Comparison of ENCODE assay signal across 9 cellular contexts in genomic region chr10:11874568-11875182, GRCh38. TPM values are rescaled to one million over a fixed set of nuclear protein-coding genes. Genes with fewer than 3 reads are reported as not detected.
DNase-seq lines count a peak whose midpoint lies in the region; ATAC-seq and TF ChIP-seq lines count a peak whose summit lies in the region.
"Had no signal": no experiment of that assay in that cellular context is flagged by ENCODE, and none has a peak within 500 bp of the region (broad histone marks: within the 10 kb centered on the region; RNA-seq: fewer than 3 reads in every experiment).

No MANE protein-coding gene starts in this region.

- H3K27ac Mint-ChIP-seq in activated CD8-positive, alpha-beta memory T cell treated with anti-CD3 and anti-CD28 coated beads, Interleukin-2, amount 10 ng/mL, durations not matched to agents 7 days and 5 days, result no peak overlapping the region

- peak; percentile 42 for ATAC-seq in activated CD8-positive, alpha-beta memory T cell treated with anti-CD3 and anti-CD28 coated beads, Interleukin-2, amount 10 ng/mL, durations not matched to agents 7 days and 5 days
- no peak for ATAC-seq in HG03378 (IDR thresholded peaks at IDR 0.05; ENCODE audit: unreplicated experiment)
- ATAC-seq in GM21423 (IDR thresholded peaks at IDR 0.05; ENCODE audit: unreplicated experiment), result no peak

- peak; percentile 55 for DNase-seq in CD1c-positive myeloid dendritic cell (ENCODE audit: extremely low spot score)
- DNase-seq in activated CD8-positive, alpha-beta memory T cell treated with anti-CD3 and anti-CD28 coated beads, Interleukin-2, amount 10 ng/mL, durations not matched to agents 7 days and 5 days, result peak; percentile 48
- DNase-seq in fibroblast of villous mesenchyme (ENCODE audit: low read depth), result peak; percentile 76
- peak; percentile 80 for DNase-seq in posterior vena cava (ENCODE audit: low spot score)
- no peak for DNase-seq in occipital lobe (lab: John Stamatoyannopoulos, UW)

- H3K36me3 Mint-ChIP-seq in activated CD8-positive, alpha-beta memory T cell treated with anti-CD3 and anti-CD28 coated beads, Interleukin-2, amount 10 ng/mL, durations not matched to agents 7 days and 5 days, result no peaks in the 10 kb centered on the region

- H3K4me1 ChIP-seq in HUES48 (ENCODE audit: control insufficient read depth, insufficient read depth, low read length), result peaks cover 21% of the 10 kb centered on the region

- peak overlapping the region; percentile 80 for H3K27ac ChIP-seq in HUES48 (ENCODE audit: low read depth, low read length)

- intact Hi-C loops in posterior vena cava (cut with DNase I), result no loop called here

- H3K9ac ChIP-seq in HUES48 (ENCODE audit: low read depth, low read length), result peak overlapping the region; percentile 39; the same call in 1 of the 2 replicates

- no peak overlapping the region for H3K4me3 Mint-ChIP-seq in activated CD8-positive, alpha-beta memory T cell treated with anti-CD3 and anti-CD28 coated beads, Interleukin-2, amount 10 ng/mL, durations not matched to agents 7 days and 5 days

- no peaks in the 10 kb centered on the region for H3K27me3 ChIP-seq in HUES48 (ENCODE audit: control insufficient read depth, insufficient read depth, low read length)
- H3K27me3 ChIP-seq: adrenal gland had no signal

- no peaks in the 10 kb centered on the region for H3K36me3 ChIP-seq in HUES48 (ENCODE audit: control insufficient read depth, insufficient read depth, low read length)
- H3K36me3 ChIP-seq: adrenal gland had no signal

- H3K4me1 Mint-ChIP-seq in activated CD8-positive, alpha-beta memory T cell treated with anti-CD3 and anti-CD28 coated beads, Interleukin-2, amount 10 ng/mL, durations not matched to agents 7 days and 5 days, result peaks cover 17% of the 10 kb centered on the region

- TF ChIP-seq CTCF in fibroblast of villous mesenchyme (IDR thresholded peaks at IDR 0.05; ENCODE audit: insufficient read depth, low read depth, low read length), result no peak

- H3K4me3 ChIP-seq in HUES48 (ENCODE audit: low read depth, low read length) (peak overlapping the region; percentile 46), fibroblast of villous mesenchyme (ENCODE audit: low read depth, low read length) (no peak overlapping the region)
- H3K4me3 ChIP-seq: adrenal gland had no signal

- CTCF ChIA-PET in activated CD8-positive, alpha-beta memory T cell treated with anti-CD3 and anti-CD28 coated beads, Interleukin-2, amount 10 ng/mL, durations not matched to agents 7 days and 5 days (lab: Charles Lee), result interaction anchor here (0.6 kb wide), 1 partner anchor 45 kb away, joined by 4 read pairs; no protein-coding TSS in a partner anchor

- no peaks in the 10 kb centered on the region for H3K9me3 ChIP-seq in HUES48 (ENCODE audit: control insufficient read depth, insufficient read depth, low read length)
- H3K9me3 ChIP-seq: adrenal gland had no signal

- H3K27me3 Mint-ChIP-seq in activated CD8-positive, alpha-beta memory T cell treated with anti-CD3 and anti-CD28 coated beads, Interleukin-2, amount 10 ng/mL, durations not matched to agents 7 days and 5 days, result peaks cover 31% of the 10 kb centered on the region

- H3K9me3 Mint-ChIP-seq in activated CD8-positive, alpha-beta memory T cell treated with anti-CD3 and anti-CD28 coated beads, Interleukin-2, amount 10 ng/mL, durations not matched to agents 7 days and 5 days (ENCODE audit: low read depth), result no peaks in the 10 kb centered on the region

RNA-seq across cellular contexts. Expression of gene PROSER2, which starts 51.5 kb away (rescaled TPM):
- under 1 TPM; 0.23 TPM for total RNA-seq in activated CD8-positive, alpha-beta memory T cell treated with anti-CD3 and anti-CD28 coated beads, Interleukin-2, amount 10 ng/mL, durations not matched to agents 7 days and 5 days
- total RNA-seq in fibroblast of villous mesenchyme, result 1.9 and 3.9 TPM in 2 replicates
- total RNA-seq in posterior vena cava, result 1 to 10 TPM; 1.6 to 2.0 TPM
- 0.47 TPM for total RNA-seq in occipital lobe
